9 cellular contexts compared by ENCODE assay signal in genomic region chr4:159227378-159227777, GRCh38.
DNase-seq lines count a peak whose midpoint lies in the region; ATAC-seq and TF ChIP-seq lines count a peak whose summit lies in the region.
"Had no signal": no experiment of that assay in that cellular context is flagged by ENCODE, and none has a peak within 500 bp of the region (broad histone marks: within the 10 kb centered on the region; RNA-seq: fewer than 3 reads in every experiment).

No MANE protein-coding gene starts in this region.

- intact Hi-C loops in vagina (cut with DNase I), result no loop called here

- H3K9me3 ChIP-seq in endodermal cell (ENCODE audit: control insufficient read depth, low read length) (peaks cover 4% of the 10 kb centered on the region), vagina (no peaks in the 10 kb centered on the region)

- H3K36me3 ChIP-seq in endodermal cell (ENCODE audit: control insufficient read depth, insufficient read depth, low read length) (no peaks in the 10 kb centered on the region), vagina (no peaks in the 10 kb centered on the region)

- H3K4me3 Mint-ChIP-seq in endodermal cell (no peak overlapping the region), mesothelial cell of epicardium (no peak overlapping the region)

- H3K4me1 Mint-ChIP-seq in endodermal cell (peaks cover 44% of the 10 kb centered on the region), mesothelial cell of epicardium (peaks cover 50% of the 10 kb centered on the region)

- H3K4me3 ChIP-seq in endodermal cell (ENCODE audit: low read length) (no peak overlapping the region), vagina (peak overlapping the region in 1 of 2 donors; percentile 22)

- H3K27me3 Mint-ChIP-seq in endodermal cell (ENCODE audit: insufficient read depth) (no peaks in the 10 kb centered on the region), mesothelial cell of epicardium (ENCODE audit: low read depth) (no peaks in the 10 kb centered on the region)

- H3K36me3 Mint-ChIP-seq in endodermal cell (ENCODE audit: low read depth), result peaks cover 6% of the 10 kb centered on the region
- peaks cover 12% of the 10 kb centered on the region for H3K36me3 Mint-ChIP-seq in mesothelial cell of epicardium

- WGBS in endodermal cell (ENCODE audit: insufficient coverage in 1 of 2, insufficient read length in 1 of 2), 2 experiments, result 84% methylated on average over 3 of the region's 3 CpGs; no CpG with 5 or more reads in 1 of the 2 experiments

- TF ChIP-seq CTCF in endodermal cell (conservative IDR thresholded peaks at IDR 0.05) (no peak), mesothelial cell of epicardium (IDR thresholded peaks at IDR 0.05; ENCODE audit: unreplicated experiment) (no peak), vagina (IDR thresholded peaks at IDR 0.05) (no peak)

- H3K9me3 Mint-ChIP-seq in endodermal cell (peaks cover 3% of the 10 kb centered on the region), mesothelial cell of epicardium (peaks cover 21% of the 10 kb centered on the region)

- H3K4me1 ChIP-seq in endodermal cell (ENCODE audit: control insufficient read depth, insufficient read depth, low read length) (peaks cover 8% of the 10 kb centered on the region), vagina (peaks cover 24% of the 10 kb centered on the region)

- peak; percentile 13 for DNase-seq in NCI-H510A treated with DMSO at 0.1 percent for 48 hours (lab: John Stamatoyannopoulos, UW)
- no peak for DNase-seq in NCI-H510A (lab: John Stamatoyannopoulos, UW)
- no peak for DNase-seq in endodermal cell
- DNase-seq in mesothelial cell of epicardium (ENCODE audit: low spot score in 2 of 2, unreplicated experiment in 2 of 2), result no peak
- DNase-seq in vagina (ENCODE audit: extremely low spot score in 2 of 2), result no peak
- DNase-seq in activated CD8-positive, alpha-beta memory T cell treated with anti-CD3 and anti-CD28 coated beads, Interleukin-2, amount 50 U/mL, for 4 hours, result no peak
- DNase-seq in kidney glomerular epithelial cell (lab: John Stamatoyannopoulos, UW), result no peak

- peak overlapping the region; percentile 63 for H3K27ac Mint-ChIP-seq in endodermal cell
- H3K27ac Mint-ChIP-seq in mesothelial cell of epicardium, result peak overlapping the region; percentile 94

- ATAC-seq in GM18517 (IDR thresholded peaks at IDR 0.05; ENCODE audit: unreplicated experiment), result no peak

- no peaks in the 10 kb centered on the region for H3K27me3 ChIP-seq in endodermal cell (ENCODE audit: control insufficient read depth, insufficient read depth, low read length, poor library complexity, severe bottlenecking)
- no peaks in the 10 kb centered on the region for H3K27me3 ChIP-seq in vagina

- H3K27ac ChIP-seq in endodermal cell (ENCODE audit: low read depth, low read length) (peak overlapping the region; percentile 59), vagina (peak overlapping the region; percentile 3)
- H3K27ac ChIP-seq: VCaP had no signal

- no peak for TF ChIP-seq POLR2A in vagina (IDR thresholded peaks at IDR 0.05)

- no peak overlapping the region for H3K9ac ChIP-seq in endodermal cell (ENCODE audit: extremely low read depth, low read length, poor library complexity, severe bottlenecking)
